ENCODE assay signal across 18 cellular contexts in the genomic region with DNA sequence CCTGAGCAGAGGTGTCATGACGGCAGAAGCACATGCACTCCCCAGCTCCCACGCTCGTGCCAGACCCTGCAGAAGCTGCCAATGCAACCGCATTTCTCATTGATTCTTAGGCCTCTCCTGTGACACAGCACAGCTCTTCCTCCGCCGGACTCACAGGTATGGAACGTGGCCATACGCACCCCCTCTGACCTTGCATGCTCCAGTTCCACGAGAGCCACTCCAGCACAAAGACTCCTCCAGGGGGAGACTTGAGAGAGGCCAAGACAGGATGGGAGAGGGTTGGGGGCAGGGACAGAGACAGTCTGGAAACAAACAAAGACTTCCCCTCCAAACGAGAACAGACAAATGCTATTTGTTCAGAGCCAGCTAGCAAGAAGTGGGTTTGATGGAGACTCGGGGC.
"Had no signal": no experiment of that assay in that cellular context is flagged by ENCODE, and none has a peak within 500 bp of the region (broad histone marks: within the 10 kb centered on the region; RNA-seq: fewer than 3 reads in every experiment).

No MANE protein-coding gene starts in this region.

- ATAC-seq: activated CD4-positive, alpha-beta T cell treated with anti-CD3 and anti-CD28 coated beads for 36 hours; left lung; right cardiac atrium; stimulated activated naive CD8-positive, alpha-beta T cell treated with anti-CD3 and anti-CD28 coated beads, Interleukin-15, amount 100 ng/mL, for 72 hours had no signal

- H3K4me3 Mint-ChIP-seq: activated B cell treated with CpG ODN at 0.5 μM for 24 hours; activated CD4-positive, alpha-beta T cell treated with anti-CD3 and anti-CD28 coated beads for 36 hours; activated naive CD8-positive, alpha-beta T cell; naive B cell; stimulated activated naive CD8-positive, alpha-beta T cell treated with anti-CD3 and anti-CD28 coated beads, Interleukin-15, amount 100 ng/mL, for 72 hours; T-helper 1 cell treated with Interleukin-12 subunit alpha and Interleukin-12 subunit beta and Interleukin-4 antibody, amounts not matched to agents 30 μg/mL and 1 μg/mL, for 36 hours had no signal

- H3K36me3 Mint-ChIP-seq: activated naive CD8-positive, alpha-beta T cell had no signal

- H3K27ac Mint-ChIP-seq: activated B cell treated with CpG ODN at 0.5 μM for 24 hours; activated CD4-positive, alpha-beta T cell treated with anti-CD3 and anti-CD28 coated beads for 36 hours; activated naive CD8-positive, alpha-beta T cell; naive B cell; T-helper 1 cell treated with Interleukin-12 subunit alpha and Interleukin-12 subunit beta and Interleukin-4 antibody, amounts not matched to agents 30 μg/mL and 1 μg/mL, for 36 hours had no signal

- H3K4me1 Mint-ChIP-seq: activated B cell treated with CpG ODN at 0.5 μM for 24 hours; activated CD4-positive, alpha-beta T cell treated with anti-CD3 and anti-CD28 coated beads for 36 hours; stimulated activated naive CD8-positive, alpha-beta T cell treated with anti-CD3 and anti-CD28 coated beads, Interleukin-15, amount 100 ng/mL, for 72 hours had no signal

- DNase-seq: activated B cell treated with CpG ODN at 0.5 μM for 24 hours; activated CD4-positive, alpha-beta T cell treated with anti-CD3 and anti-CD28 coated beads for 36 hours; activated CD4-positive, alpha-beta T cell treated with anti-CD3 and anti-CD28 coated beads, Interleukin-2, amount 50 U/mL, for 4 hours; activated naive CD4-positive, alpha-beta T cell; activated T-cell treated with anti-CD3 and anti-CD28 coated beads for 4 hours; adrenal gland; cortex of kidney; erythroblast; foreskin fibroblast; left lung; naive B cell; right cardiac atrium; stimulated activated CD4-positive, alpha-beta T cell treated with anti-CD3 and anti-CD28 coated beads, Interleukin-1b, Interleukin-23, amount 100 ng/mL, for 48 hours; stimulated activated naive CD8-positive, alpha-beta T cell treated with anti-CD3 and anti-CD28 coated beads, Interleukin-15, amount 100 ng/mL, for 72 hours; T1000; transverse colon had no signal

- H3K27me3 Mint-ChIP-seq: activated B cell treated with CpG ODN at 0.5 μM for 24 hours; activated naive CD8-positive, alpha-beta T cell; naive B cell had no signal
